In genomic region chr20:31494131-31494530, GRCh38 we compare ENCODE assay signal across 1 cellular context.
TF ChIP-seq lines count a peak whose summit lies in the region.

No MANE protein-coding gene starts in this region.

TF ChIP-seq in SK-N-SH treated with all-trans-retinoic acid at 6 μM for 48 hours, 23 proteins besides CTCF, POLR2A, EP300 and RAD21 (continued from another document):
- TF ChIP-seq, protein P1, sequence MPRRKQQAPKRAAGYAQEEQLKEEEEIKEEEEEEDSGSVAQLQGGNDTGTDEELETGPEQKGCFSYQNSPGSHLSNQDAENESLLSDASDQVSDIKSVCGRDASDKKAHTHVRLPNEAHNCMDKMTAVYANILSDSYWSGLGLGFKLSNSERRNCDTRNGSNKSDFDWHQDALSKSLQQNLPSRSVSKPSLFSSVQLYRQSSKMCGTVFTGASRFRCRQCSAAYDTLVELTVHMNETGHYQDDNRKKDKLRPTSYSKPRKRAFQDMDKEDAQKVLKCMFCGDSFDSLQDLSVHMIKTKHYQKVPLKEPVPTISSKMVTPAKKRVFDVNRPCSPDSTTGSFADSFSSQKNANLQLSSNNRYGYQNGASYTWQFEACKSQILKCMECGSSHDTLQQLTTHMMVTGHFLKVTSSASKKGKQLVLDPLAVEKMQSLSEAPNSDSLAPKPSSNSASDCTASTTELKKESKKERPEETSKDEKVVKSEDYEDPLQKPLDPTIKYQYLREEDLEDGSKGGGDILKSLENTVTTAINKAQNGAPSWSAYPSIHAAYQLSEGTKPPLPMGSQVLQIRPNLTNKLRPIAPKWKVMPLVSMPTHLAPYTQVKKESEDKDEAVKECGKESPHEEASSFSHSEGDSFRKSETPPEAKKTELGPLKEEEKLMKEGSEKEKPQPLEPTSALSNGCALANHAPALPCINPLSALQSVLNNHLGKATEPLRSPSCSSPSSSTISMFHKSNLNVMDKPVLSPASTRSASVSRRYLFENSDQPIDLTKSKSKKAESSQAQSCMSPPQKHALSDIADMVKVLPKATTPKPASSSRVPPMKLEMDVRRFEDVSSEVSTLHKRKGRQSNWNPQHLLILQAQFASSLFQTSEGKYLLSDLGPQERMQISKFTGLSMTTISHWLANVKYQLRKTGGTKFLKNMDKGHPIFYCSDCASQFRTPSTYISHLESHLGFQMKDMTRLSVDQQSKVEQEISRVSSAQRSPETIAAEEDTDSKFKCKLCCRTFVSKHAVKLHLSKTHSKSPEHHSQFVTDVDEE (CRISPR knock-in tag; IDR thresholded peaks at IDR 0.05) = no peak
- TF ChIP-seq ZNF70 (CRISPR knock-in tag; IDR thresholded peaks at IDR 0.05) (no peak), OSR1 (CRISPR knock-in tag; IDR thresholded peaks at IDR 0.05) (no peak), ARNTL (CRISPR knock-in tag; IDR thresholded peaks at IDR 0.05; ENCODE audit: borderline replicate concordance, low read depth) (no peak), PPARA (CRISPR knock-in tag; IDR thresholded peaks at IDR 0.05; ENCODE audit: borderline replicate concordance) (no peak), SNAI2 (CRISPR knock-in tag; IDR thresholded peaks at IDR 0.05) (no peak), ZFP30 (CRISPR knock-in tag; IDR thresholded peaks at IDR 0.05) (no peak), ESRRG (CRISPR knock-in tag; IDR thresholded peaks at IDR 0.05) (no peak), ZFP3 (CRISPR knock-in tag; IDR thresholded peaks at IDR 0.05) (no peak)
- TF ChIP-seq, protein P2, sequence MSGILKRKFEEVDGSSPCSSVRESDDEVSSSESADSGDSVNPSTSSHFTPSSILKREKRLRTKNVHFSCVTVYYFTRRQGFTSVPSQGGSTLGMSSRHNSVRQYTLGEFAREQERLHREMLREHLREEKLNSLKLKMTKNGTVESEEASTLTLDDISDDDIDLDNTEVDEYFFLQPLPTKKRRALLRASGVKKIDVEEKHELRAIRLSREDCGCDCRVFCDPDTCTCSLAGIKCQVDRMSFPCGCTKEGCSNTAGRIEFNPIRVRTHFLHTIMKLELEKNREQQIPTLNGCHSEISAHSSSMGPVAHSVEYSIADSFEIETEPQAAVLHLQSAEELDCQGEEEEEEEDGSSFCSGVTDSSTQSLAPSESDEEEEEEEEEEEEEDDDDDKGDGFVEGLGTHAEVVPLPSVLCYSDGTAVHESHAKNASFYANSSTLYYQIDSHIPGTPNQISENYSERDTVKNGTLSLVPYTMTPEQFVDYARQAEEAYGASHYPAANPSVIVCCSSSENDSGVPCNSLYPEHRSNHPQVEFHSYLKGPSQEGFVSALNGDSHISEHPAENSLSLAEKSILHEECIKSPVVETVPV (CRISPR knock-in tag; IDR thresholded peaks at IDR 0.05) = no peak
